Comparison of ENCODE assay signal across 27 cellular contexts in the genomic region with DNA sequence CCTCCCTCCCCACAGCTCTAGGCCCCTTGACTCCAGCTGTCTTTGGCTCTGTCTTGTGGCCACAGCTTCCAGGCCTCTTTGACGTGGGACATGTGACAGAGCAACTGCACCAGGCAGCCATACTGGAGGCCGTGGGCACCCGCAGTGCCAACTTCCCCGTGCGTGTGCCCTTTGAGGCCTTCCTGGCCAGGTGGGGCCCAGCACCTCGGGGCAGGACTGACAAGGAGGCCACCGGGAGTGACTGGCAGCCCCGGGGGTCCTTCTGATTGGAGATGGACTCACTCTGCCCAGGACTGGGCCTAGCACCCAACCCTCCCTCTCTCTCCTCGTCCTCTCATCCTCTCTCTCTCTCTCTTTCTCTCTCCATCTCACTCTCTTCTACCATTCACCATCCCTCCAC. TPM values are rescaled to one million over a fixed set of nuclear protein-coding genes. Genes with fewer than 3 reads are reported as not detected.
DNase-seq lines count a peak whose midpoint lies in the region; ATAC-seq and TF ChIP-seq lines count a peak whose summit lies in the region.
"Had no signal": no experiment of that assay in that cellular context is flagged by ENCODE, and none has a peak within 500 bp of the region (broad histone marks: within the 10 kb centered on the region; RNA-seq: fewer than 3 reads in every experiment).

No MANE protein-coding gene starts in this region.

- H3K4me3 ChIP-seq in aorta (ENCODE audit: low read length in 2 of 2) (no peak overlapping the region), endodermal cell (ENCODE audit: low read length) (no peak overlapping the region)
- H3K4me3 ChIP-seq in CD8-positive, alpha-beta memory T cell (ENCODE audit: low read length): no peak overlapping the region
- H3K4me3 ChIP-seq: GM23248, PC-9 had no signal

- intact Hi-C loops in aorta (cut with DNase I): no loop called here

- H3K27me3 Mint-ChIP-seq in mesothelial cell of epicardium (ENCODE audit: low read depth) (no peaks in the 10 kb centered on the region), endodermal cell (ENCODE audit: insufficient read depth) (no peaks in the 10 kb centered on the region)
- H3K27me3 Mint-ChIP-seq in CD8-positive, alpha-beta memory T cell: peaks cover 0 to 2% of the 10 kb centered on the region in 2 donors
- H3K27me3 Mint-ChIP-seq: B cell, IgD-negative memory B cell had no signal

- WGBS in aorta, 2 donors: 81% methylated on average over 9 of the region's 9 CpGs
- WGBS in endodermal cell (ENCODE audit: insufficient coverage in 1 of 2, insufficient read length in 1 of 2), 2 experiments: 84 to 90% methylated on average over 7 to 9 of the region's 9 CpGs

- H3K9me3 Mint-ChIP-seq in mesothelial cell of epicardium: no peaks in the 10 kb centered on the region
- H3K9me3 Mint-ChIP-seq in endodermal cell: no peaks in the 10 kb centered on the region
- H3K9me3 Mint-ChIP-seq in CD8-positive, alpha-beta memory T cell: no peaks in the 10 kb centered on the region
- H3K9me3 Mint-ChIP-seq: CD14-positive monocyte, H9, HFFc6, IgD-negative memory B cell had no signal

- H3K9me3 ChIP-seq in aorta (ENCODE audit: control insufficient read depth, low read length) (no peaks in the 10 kb centered on the region), endodermal cell (ENCODE audit: control insufficient read depth, low read length) (no peaks in the 10 kb centered on the region)
- no peaks in the 10 kb centered on the region for H3K9me3 ChIP-seq in CD8-positive, alpha-beta memory T cell (ENCODE audit: low read length)

- H3K27me3 ChIP-seq in aorta (ENCODE audit: control insufficient read depth in 1 of 2, insufficient read depth in 2 of 2, low read length in 1 of 2) (no peaks in the 10 kb centered on the region), endodermal cell (ENCODE audit: control insufficient read depth, insufficient read depth, low read length, poor library complexity, severe bottlenecking) (no peaks in the 10 kb centered on the region)
- H3K27me3 ChIP-seq in CD8-positive, alpha-beta memory T cell (ENCODE audit: insufficient read depth, low read length, poor library complexity, severe bottlenecking): no peaks in the 10 kb centered on the region

- H3K4me3 Mint-ChIP-seq in mesothelial cell of epicardium (no peak overlapping the region), endodermal cell (no peak overlapping the region)
- H3K4me3 Mint-ChIP-seq in CD8-positive, alpha-beta memory T cell: no peak overlapping the region
- H3K4me3 Mint-ChIP-seq: B cell, CD14-positive monocyte, H9, HFFc6, IgD-negative memory B cell had no signal

- H3K27ac ChIP-seq in RWPE1 (peak overlapping the region; percentile 58), aorta (ENCODE audit: low read depth in 1 of 2, low read length in 2 of 2) (no peak overlapping the region), endodermal cell (ENCODE audit: low read depth, low read length) (no peak overlapping the region)
- H3K27ac ChIP-seq in CD8-positive, alpha-beta memory T cell (ENCODE audit: low read depth, low read length): no peak overlapping the region
- H3K27ac ChIP-seq: GM23248, HL-60, KMS-11, PC-9 had no signal

- CTCF ChIA-PET in RWPE1 (lab: Yijun Ruan, JAX): interaction anchor here (0.6 to 3.5 kb wide), 2 partner anchors 30 to 707 kb away, joined by 3 to 26 read pairs; a partner anchor contains a TSS
- CTCF ChIA-PET in CD8-positive, alpha-beta memory T cell (lab: Charles Lee): interaction anchor here (1.2 to 1.5 kb wide), 2 partner anchors 145 to 147 kb away, joined by 3 read pairs; no protein-coding TSS in a partner anchor

- no peaks in the 10 kb centered on the region for H3K36me3 Mint-ChIP-seq in mesothelial cell of epicardium
- no peaks in the 10 kb centered on the region for H3K36me3 Mint-ChIP-seq in endodermal cell (ENCODE audit: low read depth)
- H3K36me3 Mint-ChIP-seq in CD8-positive, alpha-beta memory T cell: no peaks in the 10 kb centered on the region
- H3K36me3 Mint-ChIP-seq: IgD-negative memory B cell had no signal

- H3K4me1 Mint-ChIP-seq in mesothelial cell of epicardium (no peaks in the 10 kb centered on the region), endodermal cell (peaks cover 5% of the 10 kb centered on the region)
- no peaks in the 10 kb centered on the region for H3K4me1 Mint-ChIP-seq in CD8-positive, alpha-beta memory T cell
- H3K4me1 Mint-ChIP-seq: B cell, H9 had no signal

- ATAC-seq in omental fat pad (ENCODE audit: low FRiP score) (peak; percentile 13), aorta (ENCODE audit: low FRiP score) (peak; percentile 11)

- H3K27ac Mint-ChIP-seq in mesothelial cell of epicardium (peak overlapping the region; percentile 5), endodermal cell (no peak overlapping the region)
- peak overlapping the region in 1 of 8 donors; percentile 40 for H3K27ac Mint-ChIP-seq in CD8-positive, alpha-beta memory T cell
- H3K27ac Mint-ChIP-seq: B cell, H9, HFFc6, IgD-negative memory B cell had no signal

- POLR2A ChIA-PET in RWPE1 (lab: Yijun Ruan, JAX; ENCODE audit: low non-redundant PET): no interaction called here
- POLR2A ChIA-PET in CD8-positive, alpha-beta memory T cell (lab: Charles Lee): no interaction called here

- no peaks in the 10 kb centered on the region for H3K4me1 ChIP-seq in aorta (ENCODE audit: control insufficient read depth in 1 of 2, insufficient read depth in 2 of 2, low read length in 2 of 2)
- no peaks in the 10 kb centered on the region for H3K4me1 ChIP-seq in endodermal cell (ENCODE audit: control insufficient read depth, insufficient read depth, low read length)
- no peaks in the 10 kb centered on the region for H3K4me1 ChIP-seq in CD8-positive, alpha-beta memory T cell (ENCODE audit: insufficient read depth, low read length)

- H3K36me3 ChIP-seq in aorta (ENCODE audit: control insufficient read depth in 1 of 2, insufficient read depth in 2 of 2, low read length in 1 of 2) (no peaks in the 10 kb centered on the region), endodermal cell (ENCODE audit: control insufficient read depth, insufficient read depth, low read length) (no peaks in the 10 kb centered on the region)
- H3K36me3 ChIP-seq in CD8-positive, alpha-beta memory T cell (ENCODE audit: insufficient read depth, low read length): no peaks in the 10 kb centered on the region

- no peak for DNase-seq in RWPE1 (ENCODE audit: low spot score)
- no peak for DNase-seq in mesothelial cell of epicardium (ENCODE audit: low spot score in 2 of 2, unreplicated experiment in 2 of 2)
- DNase-seq in omental fat pad (ENCODE audit: low spot score): no peak
- DNase-seq in aorta: no peak
- no peak for DNase-seq in NCI-H82 treated with DMSO at 0.1 percent for 48 hours (lab: John Stamatoyannopoulos, UW; ENCODE audit: unreplicated experiment)
- no peak for DNase-seq in endodermal cell
- DNase-seq in CD8-positive, alpha-beta memory T cell: no peak
- DNase-seq: Calu3; DMS79 treated with DMSO at 0.1 percent for 48 hours; GM23248; HFFc6; MM.1S; NCI-H2029; NCI-H446; NCI-H524 treated with DMSO at 0.1 percent for 48 hours; NCI-H774; NK-92 treated with Interleukin-12 subunit alpha and Interleukin-12 subunit beta, amount 100 ng/mL, for 24 hours; RPMI8226; SHP77 had no signal

- TF ChIP-seq CTCF in RWPE1 (conservative IDR thresholded peaks at IDR 0.05; ENCODE audit: low read depth): no peak
- no peak for TF ChIP-seq CTCF in mesothelial cell of epicardium (IDR thresholded peaks at IDR 0.05; ENCODE audit: unreplicated experiment)
- TF ChIP-seq CTCF in omental fat pad (IDR thresholded peaks at IDR 0.05): no peak
- TF ChIP-seq CTCF in endodermal cell (conservative IDR thresholded peaks at IDR 0.05): no peak

- no peak overlapping the region for H3K9ac ChIP-seq in endodermal cell (ENCODE audit: extremely low read depth, low read length, poor library complexity, severe bottlenecking)
- H3K9ac ChIP-seq: GM23248, KMS-11 had no signal

RNA-seq across cellular contexts. Expression of a gene that starts 15.5 kb away (rescaled TPM):
- total RNA-seq in mesothelial cell of epicardium (257 to 281 TPM (median 277 TPM) in 3 replicates), omental fat pad (100 to 1,000 TPM in 1 of 4 donors, 10 to 100 TPM in 3; 58.4 to 187 (median 74.3) TPM), aorta (100 to 1,000 TPM; 113 to 279 TPM), endodermal cell (100 to 1,000 TPM in 1 of 2 donors, 10 to 100 TPM in 1; 89.0 to 123 TPM)
- 100 to 1,000 TPM; 125 to 151 TPM for polyA plus RNA-seq in aorta
- 22.2 TPM for polyA plus RNA-seq in endodermal cell (2013, experiment 1 of 2)
- 14.5 TPM for polyA plus RNA-seq in endodermal cell (2013, experiment 2 of 2)
- 10 to 100 TPM; 26.1 to 33.3 TPM for total RNA-seq in CD8-positive, alpha-beta memory T cell
- polyA plus RNA-seq in CD8-positive, alpha-beta memory T cell: 1.6 TPM

RNA-seq across cellular contexts. Expression of a gene that starts 30.1 kb away (rescaled TPM):
- total RNA-seq in mesothelial cell of epicardium: 0.95 to 1.7 TPM (median 1.5 TPM) in 3 replicates
- 1 to 10 TPM in 2 of 4 donors, under 1 TPM in 2; 0.31 to 2.0 (median 1.0) TPM for total RNA-seq in omental fat pad
- total RNA-seq in aorta: 1 to 10 TPM in 1 of 2 donors, under 1 TPM in 1; 0.23 to 1.2 TPM
- 1 to 10 TPM in 1 of 2 donors, under 1 TPM in 1; 0.05 to 2.1 TPM for polyA plus RNA-seq in aorta
- total RNA-seq in endodermal cell: under 1 TPM in 1 of 2 donors, not detected in 1; 0.40 TPM
- polyA plus RNA-seq in endodermal cell (2013, experiment 1 of 2): not detected
- polyA plus RNA-seq in endodermal cell (2013, experiment 2 of 2): not detected
- under 1 TPM in 1 of 2 experiments, not detected in 1; 0.20 TPM for total RNA-seq in CD8-positive, alpha-beta memory T cell
- 0.13 TPM for polyA plus RNA-seq in CD8-positive, alpha-beta memory T cell
- total RNA-seq: GM23248, SK-MEL-5 had no signal
